Comparison of ENCODE assay signal across 23 cellular contexts in genomic region chr7:10483671-10484070, GRCh38.
"Had no signal": no experiment of that assay in that cellular context is flagged by ENCODE, and none has a peak within 500 bp of the region (broad histone marks: within the 10 kb centered on the region; RNA-seq: fewer than 3 reads in every experiment).

No MANE protein-coding gene starts in this region.

- H3K4me3 Mint-ChIP-seq: activated CD4-positive, alpha-beta memory T cell treated with anti-CD3 and anti-CD28 coated beads for 36 hours; activated CD8-positive, alpha-beta memory T cell treated with anti-CD3 and anti-CD28 coated beads, Interleukin-2, amount 10 ng/mL, durations not matched to agents 7 days and 5 days; activated T-cell treated with anti-CD3 and anti-CD28 coated beads, Interleukin-2, amount 50 U/mL, for 24 hours; central memory CD8-positive, alpha-beta T cell; nephron; T-cell had no signal

- DNase-seq: activated CD4-positive, alpha-beta memory T cell treated with anti-CD3 and anti-CD28 coated beads for 36 hours; activated CD8-positive, alpha-beta memory T cell treated with anti-CD3 and anti-CD28 coated beads, Interleukin-2, amount 10 ng/mL, durations not matched to agents 7 days and 5 days; activated effector memory CD4-positive, alpha-beta T cell treated with Interleukin-2 at 50 U/mL for 16 hours; activated naive CD4-positive, alpha-beta T cell treated with anti-CD3 and anti-CD28 coated beads, Interleukin-2, amount 50 U/mL, for 16 hours; activated T-cell treated with anti-CD3 and anti-CD28 coated beads, Interleukin-2, amount 50 U/mL, for 24 hours; body of pancreas; cortex of kidney; effector CD8-positive, alpha-beta T cell; hypothalamus; kidney glomerular epithelial cell; nucleus accumbens; stimulated activated CD4-positive, alpha-beta T cell treated with anti-CD3 and anti-CD28 coated beads, Interleukin-4, amount 100 ng/mL, for 24 hours; stimulated activated naive CD4-positive, alpha-beta T cell treated with Interleukin-2 at 50 U/mL for 16 hours; substantia nigra; T-cell; T1000 had no signal

- H3K36me3 Mint-ChIP-seq: activated CD4-positive, alpha-beta memory T cell treated with anti-CD3 and anti-CD28 coated beads for 36 hours; activated CD8-positive, alpha-beta memory T cell treated with anti-CD3 and anti-CD28 coated beads, Interleukin-2, amount 10 ng/mL, durations not matched to agents 7 days and 5 days; T-cell had no signal

- H3K36me3 ChIP-seq: right atrium auricular region, tibial nerve had no signal

- H3K9me3 ChIP-seq: body of pancreas, right atrium auricular region, tibial nerve had no signal

- H3K27me3 ChIP-seq: body of pancreas, right atrium auricular region, tibial nerve had no signal

- H3K4me1 ChIP-seq: body of pancreas, right atrium auricular region, tibial nerve had no signal

- H3K27me3 Mint-ChIP-seq: activated CD4-positive, alpha-beta memory T cell treated with anti-CD3 and anti-CD28 coated beads for 36 hours; activated CD8-positive, alpha-beta memory T cell treated with anti-CD3 and anti-CD28 coated beads, Interleukin-2, amount 10 ng/mL, durations not matched to agents 7 days and 5 days; activated T-cell treated with anti-CD3 and anti-CD28 coated beads, Interleukin-2, amount 50 U/mL, for 24 hours; central memory CD8-positive, alpha-beta T cell; progenitor cell of endocrine pancreas; T-cell had no signal

- ATAC-seq: activated CD8-positive, alpha-beta memory T cell treated with anti-CD3 and anti-CD28 coated beads, Interleukin-2, amount 10 ng/mL, durations not matched to agents 7 days and 5 days; body of pancreas; T-cell had no signal

- H3K4me1 Mint-ChIP-seq: activated CD8-positive, alpha-beta memory T cell treated with anti-CD3 and anti-CD28 coated beads, Interleukin-2, amount 10 ng/mL, durations not matched to agents 7 days and 5 days; central memory CD8-positive, alpha-beta T cell; nephron; T-cell had no signal

- H3K9me3 Mint-ChIP-seq: activated CD4-positive, alpha-beta memory T cell treated with anti-CD3 and anti-CD28 coated beads for 36 hours; activated T-cell treated with anti-CD3 and anti-CD28 coated beads, Interleukin-2, amount 50 U/mL, for 24 hours; nephron; T-cell had no signal

- H3K4me3 ChIP-seq: body of pancreas, right atrium auricular region, skin epidermis, tibial nerve had no signal

- H3K27ac Mint-ChIP-seq: activated CD4-positive, alpha-beta memory T cell treated with anti-CD3 and anti-CD28 coated beads for 36 hours; activated CD8-positive, alpha-beta memory T cell treated with anti-CD3 and anti-CD28 coated beads, Interleukin-2, amount 10 ng/mL, durations not matched to agents 7 days and 5 days; activated T-cell treated with anti-CD3 and anti-CD28 coated beads, Interleukin-2, amount 50 U/mL, for 24 hours; nephron; progenitor cell of endocrine pancreas; T-cell had no signal

- H3K27ac ChIP-seq: body of pancreas, right atrium auricular region, skin epidermis, tibial nerve, VCaP had no signal
